Comparison of ENCODE assay signal across 17 cellular contexts in the genomic region with DNA sequence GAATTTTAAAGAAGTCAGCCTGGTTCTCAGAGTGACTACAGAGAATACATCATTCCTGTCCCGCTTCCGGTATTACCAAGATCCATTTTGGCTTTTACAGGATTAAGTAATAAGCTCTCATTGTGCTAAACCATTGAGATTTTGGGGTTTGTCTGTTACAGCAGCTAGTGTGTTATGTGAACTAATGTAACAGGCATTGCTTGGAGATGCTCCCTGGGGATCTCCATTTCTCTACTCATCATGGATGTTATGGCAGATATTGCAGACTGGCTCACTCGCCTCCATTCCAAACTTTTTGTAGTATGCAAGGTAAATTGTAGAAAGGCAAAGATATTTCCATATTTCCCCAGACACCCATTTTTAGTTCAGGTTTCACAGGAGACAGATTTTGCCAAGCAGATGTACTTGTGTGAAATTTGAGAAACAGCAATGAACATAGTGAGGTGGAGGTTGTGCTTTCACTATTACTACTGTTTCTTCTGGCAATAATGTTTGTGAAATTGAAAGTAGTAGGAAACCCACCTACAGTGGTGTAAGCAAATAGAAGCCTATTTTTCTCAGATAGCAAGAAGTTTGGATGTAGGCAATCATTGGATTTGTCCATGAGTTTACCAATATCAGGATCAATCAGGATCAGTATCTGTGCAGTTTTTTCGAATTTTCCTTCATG.
DNase-seq lines count a peak whose midpoint lies in the region; ATAC-seq and TF ChIP-seq lines count a peak whose summit lies in the region.
"Had no signal": no experiment of that assay in that cellular context is flagged by ENCODE, and none has a peak within 500 bp of the region (broad histone marks: within the 10 kb centered on the region; RNA-seq: fewer than 3 reads in every experiment).

No MANE protein-coding gene starts in this region.

- no peak overlapping the region for H3K14ac ChIP-seq in neuronal stem cell (ENCODE audit: low read length)

- H3K4me2 ChIP-seq in osteoblast (ENCODE audit: insufficient read depth, low read length), result no peak overlapping the region
- no peak overlapping the region for H3K4me2 ChIP-seq in neuronal stem cell (ENCODE audit: insufficient read depth, low read length, poor library complexity, severe bottlenecking)

- H3K18ac ChIP-seq in neuronal stem cell (ENCODE audit: low read length), result no peak overlapping the region

- no peak overlapping the region for H3K4me3 Mint-ChIP-seq in activated T-cell treated with anti-CD3 and anti-CD28 coated beads, Interleukin-2, amount 50 U/mL, for 24 hours
- H3K4me3 Mint-ChIP-seq: CD8-positive, alpha-beta T cell; immature natural killer cell had no signal

- peaks cover 2% of the 10 kb centered on the region for H3K27me3 Mint-ChIP-seq in activated T-cell treated with anti-CD3 and anti-CD28 coated beads, Interleukin-2, amount 50 U/mL, for 24 hours

- H3K36me3 ChIP-seq in osteoblast (ENCODE audit: insufficient read depth, low read length), result no peaks in the 10 kb centered on the region
- H3K36me3 ChIP-seq in neuronal stem cell (replicated peaks in 1 of 2; ENCODE audit: control insufficient read depth in 2 of 2, insufficient read depth in 2 of 2, low read length in 2 of 2), result no peaks in the 10 kb centered on the region
- H3K36me3 ChIP-seq: ovary, SJSA1 had no signal

- no peak for TF ChIP-seq CTCF in osteoblast (IDR thresholded peaks at IDR 0.05; ENCODE audit: extremely low read depth, low read depth, low read length)

- no peak overlapping the region for H2BK120ac ChIP-seq in neuronal stem cell (ENCODE audit: low read depth, low read length)

- no peak overlapping the region for H3K23ac ChIP-seq in neuronal stem cell (ENCODE audit: low read depth, low read length, poor library complexity)

- H3K27ac ChIP-seq in osteoblast (ENCODE audit: low read depth, low read length), result no peak overlapping the region
- H3K27ac ChIP-seq in neuronal stem cell (replicated peaks; ENCODE audit: low read length), result no peak overlapping the region
- H3K27ac ChIP-seq: ovary, SJSA1, testis had no signal

- no peaks in the 10 kb centered on the region for H3K36me3 Mint-ChIP-seq in activated T-cell treated with anti-CD3 and anti-CD28 coated beads, Interleukin-2, amount 50 U/mL, for 24 hours (ENCODE audit: low read depth)
- H3K36me3 Mint-ChIP-seq: CD8-positive, alpha-beta T cell; immature natural killer cell had no signal

- intact Hi-C loops in posterior cingulate gyrus (cut with DNase I), result no loop called here

- no peak overlapping the region for H2BK12ac ChIP-seq in neuronal stem cell (ENCODE audit: low read length)

- peaks cover 6% of the 10 kb centered on the region for H3K4me1 Mint-ChIP-seq in activated T-cell treated with anti-CD3 and anti-CD28 coated beads, Interleukin-2, amount 50 U/mL, for 24 hours (ENCODE audit: low read depth)
- H3K4me1 Mint-ChIP-seq: immature natural killer cell had no signal

- H3K79me1 ChIP-seq in neuronal stem cell (ENCODE audit: low read depth, low read length), result no peaks in the 10 kb centered on the region

- H3K27ac Mint-ChIP-seq in activated T-cell treated with anti-CD3 and anti-CD28 coated beads, Interleukin-2, amount 50 U/mL, for 24 hours, result no peak overlapping the region
- H3K27ac Mint-ChIP-seq: CD8-positive, alpha-beta T cell; immature natural killer cell had no signal

- no peak overlapping the region for H3K4ac ChIP-seq in neuronal stem cell (ENCODE audit: low read length)

- no peak overlapping the region for H4K8ac ChIP-seq in neuronal stem cell (ENCODE audit: low read depth, low read length)

- no peaks in the 10 kb centered on the region for H4K20me1 ChIP-seq in osteoblast (ENCODE audit: insufficient read depth, low read length)

- H3K9ac ChIP-seq in neuronal stem cell (ENCODE audit: low read depth, low read length, poor library complexity), result no peak overlapping the region

- peak; percentile 86 for ATAC-seq in GM21529 (IDR thresholded peaks at IDR 0.05; ENCODE audit: unreplicated experiment)
- ATAC-seq in HG03095 (IDR thresholded peaks at IDR 0.05; ENCODE audit: unreplicated experiment), result peak; percentile 72
- ATAC-seq: CD8-positive, alpha-beta T cell had no signal

- no peak overlapping the region for H2BK15ac ChIP-seq in neuronal stem cell (ENCODE audit: low read length)

- peaks cover 7% of the 10 kb centered on the region for H3K9me3 Mint-ChIP-seq in activated T-cell treated with anti-CD3 and anti-CD28 coated beads, Interleukin-2, amount 50 U/mL, for 24 hours

- no peaks in the 10 kb centered on the region for H3K9me3 ChIP-seq in osteoblast (ENCODE audit: low read depth, low read length)
- no peaks in the 10 kb centered on the region for H3K9me3 ChIP-seq in neuronal stem cell (replicated peaks in 1 of 2; ENCODE audit: control insufficient read depth in 2 of 2, insufficient read depth in 1 of 2, low read depth in 1 of 2, low read length in 2 of 2)
- H3K9me3 ChIP-seq: ovary, SJSA1, testis had no signal

- peak; percentile 66 for DNase-seq in NCI-H2171 treated with DMSO at 0.1 percent for 48 hours (lab: John Stamatoyannopoulos, UW)
- DNase-seq in NCI-H2171 (lab: John Stamatoyannopoulos, UW), result no peak
- peak; percentile 73 for DNase-seq in osteoblast (ENCODE audit: insufficient read length, low spot score, missing footprints)
- no peak for DNase-seq in neuronal stem cell (ENCODE audit: low spot score)
- no peak for DNase-seq in posterior cingulate gyrus
- DNase-seq in activated T-cell treated with anti-CD3 and anti-CD28 coated beads, Interleukin-2, amount 50 U/mL, for 24 hours, result no peak
- DNase-seq: 8988T; activated CD8-positive, alpha-beta memory T cell treated with anti-CD3 and anti-CD28 coated beads, Interleukin-2, amount 50 U/mL, for 48 hours; CD8-positive, alpha-beta T cell; effector memory CD4-positive, alpha-beta T cell; GF-D8; immature natural killer cell; ovary; testis had no signal

- no peak overlapping the region for H2BK5ac ChIP-seq in neuronal stem cell (ENCODE audit: low read length)

- H3K27me3 ChIP-seq in osteoblast (ENCODE audit: insufficient read depth, low read length), result no peaks in the 10 kb centered on the region
- no peaks in the 10 kb centered on the region for H3K27me3 ChIP-seq in neuronal stem cell (ENCODE audit: control insufficient read depth in 3 of 3, insufficient read depth in 3 of 3, low read depth in 1 of 3, low read length in 3 of 3)
- H3K27me3 ChIP-seq: ovary, SJSA1, testis had no signal

- no peaks in the 10 kb centered on the region for H3K79me2 ChIP-seq in osteoblast (ENCODE audit: insufficient read depth, low read length)

- no peak overlapping the region for H2AK5ac ChIP-seq in neuronal stem cell (ENCODE audit: low read depth, low read length)

- H3K4me1 ChIP-seq in osteoblast (ENCODE audit: insufficient read depth, low read length), result peaks cover 3% of the 10 kb centered on the region
- H3K4me1 ChIP-seq in neuronal stem cell (ENCODE audit: control insufficient read depth in 2 of 2, insufficient read depth in 1 of 2, low read depth in 1 of 2, low read length in 2 of 2), result no peaks in the 10 kb centered on the region
- H3K4me1 ChIP-seq: SJSA1, testis had no signal

- H4K91ac ChIP-seq in neuronal stem cell (ENCODE audit: low read depth, low read length, poor library complexity), result no peak overlapping the region

- peak overlapping the region; percentile 51 for H2AFZ ChIP-seq in osteoblast (ENCODE audit: low read length)
- H2AFZ ChIP-seq in neuronal stem cell (ENCODE audit: low read length), result no peak overlapping the region

- H3K4me3 ChIP-seq in osteoblast (ENCODE audit: insufficient read depth, low read length) (no peak overlapping the region), neuronal stem cell (ENCODE audit: low read length in 2 of 2) (no peak overlapping the region)
- H3K4me3 ChIP-seq: ovary, SJSA1, testis had no signal

- no CpG with 5 or more reads among the region's 4 CpGs for WGBS in neuronal stem cell (ENCODE audit: extremely low coverage in 2 of 2, insufficient read length in 2 of 2, insufficient replicate concordance in 1 of 2), 2 donors

Comparison
In these comparisons a context has a peak if more than half of its experiments do, and no peak if none do; other contexts are left out.
1. DNase-seq: peak in NCI-H2171 treated with DMSO at 0.1 percent for 48 hours (single experiment) and osteoblast (single experiment); none in NCI-H2171 (single experiment), neuronal stem cell (single experiment), posterior cingulate gyrus (0 of 10) and activated T-cell treated with anti-CD3 and anti-CD28 coated beads, Interleukin-2, amount 50 U/mL, for 24 hours (single experiment).